15 cellular contexts compared by ENCODE assay signal in genomic region chr12:76548222-76548837, GRCh38. TPM values are rescaled to one million over a fixed set of nuclear protein-coding genes. Genes with fewer than 3 reads are reported as not detected.
DNase-seq lines count a peak whose midpoint lies in the region; ATAC-seq and TF ChIP-seq lines count a peak whose summit lies in the region.
"Had no signal": no experiment of that assay in that cellular context is flagged by ENCODE, and none has a peak within 500 bp of the region (broad histone marks: within the 10 kb centered on the region; RNA-seq: fewer than 3 reads in every experiment).

No MANE protein-coding gene starts in this region.

- no peaks in the 10 kb centered on the region for H3K79me1 ChIP-seq in trophoblast cell (ENCODE audit: low read length)

- no peak overlapping the region for H3K18ac ChIP-seq in trophoblast cell (ENCODE audit: low read length)

- no peak overlapping the region for H3K4ac ChIP-seq in trophoblast cell (ENCODE audit: low read depth, low read length)

- H3K4me2 ChIP-seq in trophoblast cell (ENCODE audit: low read length), result no peak overlapping the region

- H3K36me3 Mint-ChIP-seq in HFFc6 (ENCODE audit: low read depth), result no peaks in the 10 kb centered on the region
- H3K36me3 Mint-ChIP-seq in stimulated activated memory B cell treated with anti-CD40 and anti-IgM and Interleukin-4, amounts not matched to agents 10 μg/mL and 1 μg/mL and 100 μg/mL, for 72 hours, result peaks cover 19% of the 10 kb centered on the region

- no peak overlapping the region for H3K23ac ChIP-seq in trophoblast cell (ENCODE audit: low read length)

- H2AK5ac ChIP-seq in trophoblast cell (ENCODE audit: low read length), result no peak overlapping the region

- no peak overlapping the region; the same call in 1 of the 2 replicates for H3K4me3 Mint-ChIP-seq in HFFc6
- no peak overlapping the region for H3K4me3 Mint-ChIP-seq in stimulated activated memory B cell treated with anti-CD40 and anti-IgM and Interleukin-4, amounts not matched to agents 10 μg/mL and 1 μg/mL and 100 μg/mL, for 72 hours
- H3K4me3 Mint-ChIP-seq: activated B cell treated with CpG ODN at 0.5 μM for 24 hours; activated CD8-positive, alpha-beta memory T cell treated with anti-CD3 and anti-CD28 coated beads, Interleukin-2, amount 10 ng/mL, durations not matched to agents 7 days and 5 days had no signal

- H3K27ac ChIP-seq in RWPE2 (ENCODE audit: poor library complexity, severe bottlenecking) (no peak overlapping the region), trophoblast cell (ENCODE audit: low read depth, low read length) (peak overlapping the region; percentile 58)
- H3K27ac ChIP-seq: upper lobe of left lung had no signal

- H4K12ac ChIP-seq in trophoblast cell (ENCODE audit: low read depth, low read length), result no peak overlapping the region

- H3K4me1 ChIP-seq in RWPE2 (ENCODE audit: insufficient read depth, poor library complexity, severe bottlenecking) (peaks cover 24% of the 10 kb centered on the region), trophoblast cell (ENCODE audit: control insufficient read depth in 1 of 2, insufficient read depth in 2 of 2, low read length in 2 of 2) (peaks cover 6 to 13% of the 10 kb centered on the region in 2 experiments)

- H3K4me3 ChIP-seq in RWPE2 (ENCODE audit: severe bottlenecking), result no peak overlapping the region
- no peak overlapping the region for H3K4me3 ChIP-seq in trophoblast cell (ENCODE audit: low read depth, low read length)
- H3K4me3 ChIP-seq: GM12878, upper lobe of left lung had no signal

- peak; percentile 85 for ATAC-seq in RWPE2 (ENCODE audit: low read depth)
- no peak for ATAC-seq in stimulated activated memory B cell treated with anti-CD40 and anti-IgM and Interleukin-4, amounts not matched to agents 10 μg/mL and 1 μg/mL and 100 μg/mL, for 72 hours
- ATAC-seq: activated CD8-positive, alpha-beta memory T cell treated with anti-CD3 and anti-CD28 coated beads, Interleukin-2, amount 10 ng/mL, durations not matched to agents 7 days and 5 days; GM12878 had no signal

- WGBS in trophoblast cell (ENCODE audit: extremely low coverage, insufficient coverage, insufficient read length), result no CpG with 5 or more reads among the region's 3 CpGs

- no peak overlapping the region for H2BK12ac ChIP-seq in trophoblast cell (ENCODE audit: low read length)

- H4K91ac ChIP-seq in trophoblast cell (ENCODE audit: low read depth, low read length), result no peak overlapping the region

- DNase-seq in HFFc6, result no peak
- no peak for DNase-seq in RWPE2 (ENCODE audit: low spot score)
- peak; percentile 15 for DNase-seq in iPS-NIHi7 (ENCODE audit: extremely low spot score)
- peak in 1 of 2 donors; percentile 26 for DNase-seq in trophoblast cell
- no peak for DNase-seq in NCI-H1436 treated with DMSO at 0.1 percent for 48 hours (lab: John Stamatoyannopoulos, UW)
- no peak for DNase-seq in C1 segment of cervical spinal cord (lab: John Stamatoyannopoulos, UW)
- DNase-seq in NCI-H526 treated with DMSO at 0.1 percent for 48 hours (lab: John Stamatoyannopoulos, UW), result no peak
- DNase-seq: activated B cell treated with CpG ODN at 0.5 μM for 24 hours; activated CD8-positive, alpha-beta memory T cell treated with anti-CD3 and anti-CD28 coated beads, Interleukin-2, amount 10 ng/mL, durations not matched to agents 7 days and 5 days; activated naive CD4-positive, alpha-beta T cell treated with Interleukin-2 at 50 U/mL for 16 hours; NCI-H1048; stimulated activated CD4-positive, alpha-beta T cell treated with anti-CD3 and anti-CD28 coated beads, Interleukin-4, amount 100 ng/mL, for 4 hours; upper lobe of left lung had no signal

- H3K14ac ChIP-seq in trophoblast cell (ENCODE audit: low read length), result no peak overlapping the region

- TF ChIP-seq CTCF in HFFc6 (IDR thresholded peaks at IDR 0.05) (no peak), RWPE2 (IDR thresholded peaks at IDR 0.05; ENCODE audit: poor library complexity, severe bottlenecking) (no peak)

- H4K8ac ChIP-seq in trophoblast cell (ENCODE audit: low read depth, low read length), result no peak overlapping the region

- no peak overlapping the region for H2AFZ ChIP-seq in trophoblast cell (ENCODE audit: insufficient read depth, low read length, poor library complexity)

- H3K4me1 Mint-ChIP-seq in HFFc6 (ENCODE audit: low read depth), result peaks cover 50% of the 10 kb centered on the region
- peaks cover 75% of the 10 kb centered on the region for H3K4me1 Mint-ChIP-seq in stimulated activated memory B cell treated with anti-CD40 and anti-IgM and Interleukin-4, amounts not matched to agents 10 μg/mL and 1 μg/mL and 100 μg/mL, for 72 hours

- no peaks in the 10 kb centered on the region for H3K36me3 ChIP-seq in RWPE2 (ENCODE audit: low read depth)
- H3K36me3 ChIP-seq in trophoblast cell (ENCODE audit: control insufficient read depth in 1 of 2, insufficient read depth in 2 of 2, low read length in 2 of 2), result no peaks in the 10 kb centered on the region
- H3K36me3 ChIP-seq: upper lobe of left lung had no signal

- no peaks in the 10 kb centered on the region for H3K9me3 Mint-ChIP-seq in HFFc6
- H3K9me3 Mint-ChIP-seq in stimulated activated memory B cell treated with anti-CD40 and anti-IgM and Interleukin-4, amounts not matched to agents 10 μg/mL and 1 μg/mL and 100 μg/mL, for 72 hours, result no peaks in the 10 kb centered on the region
- H3K9me3 Mint-ChIP-seq: activated B cell treated with CpG ODN at 0.5 μM for 24 hours had no signal

- no peaks in the 10 kb centered on the region for H3K27me3 Mint-ChIP-seq in HFFc6 (ENCODE audit: insufficient read depth)
- H3K27me3 Mint-ChIP-seq in stimulated activated memory B cell treated with anti-CD40 and anti-IgM and Interleukin-4, amounts not matched to agents 10 μg/mL and 1 μg/mL and 100 μg/mL, for 72 hours, result no peaks in the 10 kb centered on the region
- H3K27me3 Mint-ChIP-seq: activated B cell treated with CpG ODN at 0.5 μM for 24 hours; activated CD8-positive, alpha-beta memory T cell treated with anti-CD3 and anti-CD28 coated beads, Interleukin-2, amount 10 ng/mL, durations not matched to agents 7 days and 5 days had no signal

- no peaks in the 10 kb centered on the region for H3K79me2 ChIP-seq in trophoblast cell (ENCODE audit: control insufficient read depth, insufficient read depth, low read length, poor library complexity)

- peak overlapping the region; percentile 64 for H3K27ac Mint-ChIP-seq in HFFc6
- H3K27ac Mint-ChIP-seq in stimulated activated memory B cell treated with anti-CD40 and anti-IgM and Interleukin-4, amounts not matched to agents 10 μg/mL and 1 μg/mL and 100 μg/mL, for 72 hours, result no peak overlapping the region
- H3K27ac Mint-ChIP-seq: activated CD8-positive, alpha-beta memory T cell treated with anti-CD3 and anti-CD28 coated beads, Interleukin-2, amount 10 ng/mL, durations not matched to agents 7 days and 5 days had no signal

- no peaks in the 10 kb centered on the region for H3K9me3 ChIP-seq in RWPE2 (ENCODE audit: severe bottlenecking)
- H3K9me3 ChIP-seq in trophoblast cell (ENCODE audit: insufficient read depth, low read depth, low read length), result no peaks in the 10 kb centered on the region
- H3K9me3 ChIP-seq: upper lobe of left lung had no signal

- H3K27me3 ChIP-seq in RWPE2 (ENCODE audit: insufficient read depth, poor library complexity, severe bottlenecking), result no peaks in the 10 kb centered on the region
- H3K27me3 ChIP-seq in trophoblast cell (ENCODE audit: insufficient read depth, low read length), result no peaks in the 10 kb centered on the region
- H3K27me3 ChIP-seq: upper lobe of left lung had no signal

- no peak overlapping the region for H3K9ac ChIP-seq in trophoblast cell (ENCODE audit: low read length)

- H2BK5ac ChIP-seq in trophoblast cell (ENCODE audit: low read depth, low read length, poor library complexity), result no peak overlapping the region

- H2BK120ac ChIP-seq in trophoblast cell (ENCODE audit: insufficient read depth, low read length, poor library complexity), result no peak overlapping the region

RNA-seq across cellular contexts. Expression of gene OSBPL8, which starts 11.2 kb away (rescaled TPM):
- total RNA-seq in HFFc6 (2021; fragmentation: NEBNext Ultra II Directional; extraction: Animal tissue kit (Norgen Biotek cat#: 25700)), result 10 to 100 TPM; 66.8 to 77.8 (median 71.1) TPM
- 25.8 and 26.5 TPM in 2 replicates for polyA plus RNA-seq in trophoblast cell (2013)
